22 cellular contexts compared by ENCODE assay signal in genomic region chr5:119840175-119840574, GRCh38.
"Had no signal": no experiment of that assay in that cellular context is flagged by ENCODE, and none has a peak within 500 bp of the region (broad histone marks: within the 10 kb centered on the region; RNA-seq: fewer than 3 reads in every experiment).

No MANE protein-coding gene starts in this region.

- FAIRE-seq: endometrium, urothelium cell line had no signal

- H3K9me3 ChIP-seq: gastroesophageal sphincter, prostate gland, tibial nerve had no signal

- H3K4me1 ChIP-seq: gastroesophageal sphincter, prostate gland, tibial nerve had no signal

- H3K27ac ChIP-seq: brain microvascular endothelial cell, coronary artery, gastroesophageal sphincter, prostate gland, skin epidermis, tibial nerve had no signal

- H3K36me3 ChIP-seq: brain microvascular endothelial cell, gastroesophageal sphincter, prostate gland, tibial nerve had no signal

- ATAC-seq: activated CD8-positive, alpha-beta T cell treated with anti-CD3 and anti-CD28 coated beads for 36 hours; esophagus mucosa; gastroesophageal sphincter; naive thymus-derived CD4-positive, alpha-beta T cell; right cardiac atrium; stimulated activated naive CD8-positive, alpha-beta T cell treated with anti-CD3 and anti-CD28 coated beads, Interleukin-15, Interleukin-2, amounts not matched to agents 100 U/mL and 50 U/mL, for 24 hours had no signal

- H3K27me3 ChIP-seq: brain microvascular endothelial cell, gastroesophageal sphincter, tibial nerve had no signal

- DNase-seq: activated CD4-positive, alpha-beta T cell treated with anti-CD3 and anti-CD28 coated beads, Interleukin-2, amount 10 ng/mL, durations not matched to agents 24 days and 14 days; activated CD8-positive, alpha-beta T cell treated with anti-CD3 and anti-CD28 coated beads for 36 hours; activated naive CD4-positive, alpha-beta T cell treated with Interleukin-2 at 50 U/mL for 16 hours; activated T-cell treated with anti-CD3 and anti-CD28 coated beads, Interleukin-2, amount 50 U/mL, for 1 hour; aorta; brain microvascular endothelial cell; immature natural killer cell; kidney glomerular epithelial cell; mesendoderm; naive thymus-derived CD4-positive, alpha-beta T cell; right cardiac atrium; stimulated activated naive CD8-positive, alpha-beta T cell treated with anti-CD3 and anti-CD28 coated beads, Interleukin-15, Interleukin-2, amounts not matched to agents 100 U/mL and 50 U/mL, for 24 hours; substantia nigra; T1000 had no signal

- H3K4me3 ChIP-seq: coronary artery, gastroesophageal sphincter, prostate gland, skin epidermis, tibial nerve had no signal
